Comparison of ENCODE assay signal across 16 cellular contexts in genomic region chr12:89999699-90000505, GRCh38.
DNase-seq lines count a peak whose midpoint lies in the region; ATAC-seq and TF ChIP-seq lines count a peak whose summit lies in the region.
"Had no signal": no experiment of that assay in that cellular context is flagged by ENCODE, and none has a peak within 500 bp of the region (broad histone marks: within the 10 kb centered on the region; RNA-seq: fewer than 3 reads in every experiment).

No MANE protein-coding gene starts in this region.

- H3K36me3 Mint-ChIP-seq in activated CD4-positive, alpha-beta T cell treated with anti-CD3 and anti-CD28 coated beads, Interleukin-2, amount 10 ng/mL, durations not matched to agents 24 days and 14 days (ENCODE audit: low read depth): no peaks in the 10 kb centered on the region

- H3K9me3 ChIP-seq in SJSA1 (replicated peaks) (no peaks in the 10 kb centered on the region), body of pancreas (no peaks in the 10 kb centered on the region)
- H3K9me3 ChIP-seq: HAP-1, Peyer's patch, uterus had no signal

- no peak overlapping the region for H3K4me3 Mint-ChIP-seq in activated CD4-positive, alpha-beta T cell treated with anti-CD3 and anti-CD28 coated beads, Interleukin-2, amount 10 ng/mL, durations not matched to agents 24 days and 14 days
- H3K4me3 Mint-ChIP-seq: activated naive CD8-positive, alpha-beta T cell treated with anti-CD3 and anti-CD28 coated beads, Interleukin-2, amount 50 U/mL, for 24 hours had no signal

- H3K36me3 ChIP-seq in SJSA1 (no peaks in the 10 kb centered on the region), body of pancreas (replicated peaks in 1 of 2; ENCODE audit: insufficient read depth in 1 of 2, low read depth in 2 of 2) (no peaks in the 10 kb centered on the region)
- H3K36me3 ChIP-seq: HAP-1, Peyer's patch, uterus had no signal

- peaks cover 6% of the 10 kb centered on the region for H3K27me3 Mint-ChIP-seq in activated CD4-positive, alpha-beta T cell treated with anti-CD3 and anti-CD28 coated beads, Interleukin-2, amount 10 ng/mL, durations not matched to agents 24 days and 14 days
- H3K27me3 Mint-ChIP-seq: activated naive CD8-positive, alpha-beta T cell treated with anti-CD3 and anti-CD28 coated beads, Interleukin-2, amount 50 U/mL, for 24 hours had no signal

- H3K4me1 ChIP-seq in SJSA1 (replicated peaks): peaks cover 28% of the 10 kb centered on the region
- no peaks in the 10 kb centered on the region for H3K4me1 ChIP-seq in body of pancreas
- H3K4me1 ChIP-seq: parathyroid adenoma, Peyer's patch, uterus had no signal

- H3K27ac ChIP-seq in SJSA1 (peak overlapping the region; percentile 69), body of pancreas (no peak overlapping the region)
- H3K27ac ChIP-seq: C4-2B, parathyroid adenoma, Peyer's patch, uterus had no signal

- H3K4me3 ChIP-seq in SJSA1 (no peak overlapping the region), body of pancreas (no peak overlapping the region)
- H3K4me3 ChIP-seq: HAP-1, Peyer's patch, uterus had no signal

- no peak for TF ChIP-seq CTCF in body of pancreas (IDR thresholded peaks at IDR 0.05)

- no peaks in the 10 kb centered on the region for H3K9me3 Mint-ChIP-seq in activated CD4-positive, alpha-beta T cell treated with anti-CD3 and anti-CD28 coated beads, Interleukin-2, amount 10 ng/mL, durations not matched to agents 24 days and 14 days
- H3K9me3 Mint-ChIP-seq: activated naive CD8-positive, alpha-beta T cell treated with anti-CD3 and anti-CD28 coated beads, Interleukin-2, amount 50 U/mL, for 24 hours had no signal

- H3K27me3 ChIP-seq in SJSA1 (replicated peaks) (no peaks in the 10 kb centered on the region), body of pancreas (no peaks in the 10 kb centered on the region)
- H3K27me3 ChIP-seq: Peyer's patch, uterus had no signal

- peaks cover 2% of the 10 kb centered on the region for H3K4me1 Mint-ChIP-seq in activated CD4-positive, alpha-beta T cell treated with anti-CD3 and anti-CD28 coated beads, Interleukin-2, amount 10 ng/mL, durations not matched to agents 24 days and 14 days

- DNase-seq in AG20443 (ENCODE audit: low spot score) (peak; percentile 46), HCEC 1CT (peak; percentile 62), SJSA1 (ENCODE audit: low read depth in 1 of 2, low spot score in 2 of 2) (peak in 1 of 2 experiments; percentile 42), left kidney (ENCODE audit: low read depth, low spot score) (peak; percentile 64), epidermal melanocyte (ENCODE audit: insufficient read length, low spot score) (no peak), body of pancreas (no peak)
- no peak for DNase-seq in activated CD4-positive, alpha-beta T cell treated with anti-CD3 and anti-CD28 coated beads, Interleukin-2, amount 10 ng/mL, durations not matched to agents 24 days and 14 days
- DNase-seq in stimulated activated naive CD4-positive, alpha-beta T cell (lab: John Stamatoyannopoulos, UW): no peak
- DNase-seq: activated CD8-positive, alpha-beta memory T cell treated with anti-CD3 and anti-CD28 coated beads, Interleukin-2, amount 50 U/mL, for 4 hours; activated naive CD8-positive, alpha-beta T cell treated with anti-CD3 and anti-CD28 coated beads, Interleukin-2, amount 50 U/mL, for 24 hours; effector CD4-positive, alpha-beta T cell; Peyer's patch; uterus had no signal

- TF ChIP-seq POLR2A in body of pancreas (IDR thresholded peaks at IDR 0.05): no peak

- no peak for ATAC-seq in body of pancreas
- ATAC-seq: activated naive CD8-positive, alpha-beta T cell treated with anti-CD3 and anti-CD28 coated beads, Interleukin-2, amount 50 U/mL, for 24 hours had no signal

- WGBS in body of pancreas, 2 donors: 24 to 28% methylated on average over 2 of the region's 2 CpGs

- H3K27ac Mint-ChIP-seq in activated CD4-positive, alpha-beta T cell treated with anti-CD3 and anti-CD28 coated beads, Interleukin-2, amount 10 ng/mL, durations not matched to agents 24 days and 14 days: no peak overlapping the region
- H3K27ac Mint-ChIP-seq: activated naive CD8-positive, alpha-beta T cell treated with anti-CD3 and anti-CD28 coated beads, Interleukin-2, amount 50 U/mL, for 24 hours had no signal

- intact Hi-C loops in activated CD4-positive, alpha-beta T cell treated with anti-CD3 and anti-CD28 coated beads, Interleukin-2, amount 10 ng/mL, durations not matched to agents 24 days and 14 days (cut with micrococcal nuclease): no loop called here
- intact Hi-C loops in body of pancreas (cut with DNase I): no loop called here

Comparison
In these comparisons a context has a peak if more than half of its experiments do, and no peak if none do; other contexts are left out.
1. DNase-seq: peak in AG20443 (single experiment), HCEC 1CT (single experiment) and left kidney (single experiment); none in activated CD4-positive, alpha-beta T cell treated with anti-CD3 and anti-CD28 coated beads, Interleukin-2, amount 10 ng/mL, durations not matched to agents 24 days and 14 days (single experiment), stimulated activated naive CD4-positive, alpha-beta T cell (0 of 6), epidermal melanocyte (single experiment) and body of pancreas (0 of 4).